8 cellular contexts compared by ENCODE assay signal in genomic region chr1:826831-827220, GRCh38.
DNase-seq lines count a peak whose midpoint lies in the region; ATAC-seq, FAIRE-seq and TF ChIP-seq lines count a peak whose summit lies in the region.
"Not testable (repeated sequence)": the region's sequence is repeated elsewhere in the genome, so short reads cannot be mapped to it uniquely, and the experiment has no call there.

No MANE protein-coding gene starts in this region.

- not testable (repeated sequence) for H4K20me1 ChIP-seq in H1 (replicated peaks in 1 of 2; ENCODE audit: control insufficient read depth in 1 of 2, insufficient read depth in 2 of 2, low read length in 2 of 2); HepG2 (ENCODE audit: insufficient read depth, low read length)

- TF ChIP-seq EP300 in H1 (IDR thresholded peaks at IDR 0.05; ENCODE audit: borderline replicate concordance in 1 of 2, low read depth in 2 of 2, low read length in 2 of 2); HepG2 (IDR thresholded peaks at IDR 0.05; ENCODE audit: low read depth in 2 of 2, low read length in 2 of 2); HepG2 (CRISPR knock-in tag; IDR thresholded peaks at IDR 0.05; ENCODE audit: borderline replicate concordance): not testable (repeated sequence)

- not testable (repeated sequence) for H3K27me3 ChIP-seq in MG63; H1 (replicated peaks in 1 of 4; ENCODE audit: control insufficient read depth in 3 of 4, extremely low read depth in 1 of 4, insufficient read depth in 3 of 4, low read length in 3 of 4); HepG2 (ENCODE audit: control insufficient read depth in 1 of 2, insufficient read depth in 2 of 2, low read length in 2 of 2)

- H3K23me2 ChIP-seq in H1 (ENCODE audit: low read depth, low read length): not testable (repeated sequence)

- not testable (repeated sequence) for H2AFZ ChIP-seq in H1 (ENCODE audit: low read length); HepG2 (ENCODE audit: low read length)

- H3K18ac ChIP-seq in H1 (ENCODE audit: extremely low read depth, low read length): not testable (repeated sequence)

- not testable (repeated sequence) for H3K79me2 ChIP-seq in H1 (ENCODE audit: control insufficient read depth in 1 of 2, insufficient read depth in 2 of 2, low read length in 2 of 2)
- H3K79me2 ChIP-seq in HepG2 (ENCODE audit: insufficient read depth, low read length): peaks cover 15% of the 10 kb centered on the region

- H2BK5ac ChIP-seq in H1 (ENCODE audit: low read depth, low read length): not testable (repeated sequence)

- H3K36me3 ChIP-seq in MG63; H1 (ENCODE audit: control insufficient read depth in 2 of 4, insufficient read depth in 4 of 4, low read length in 3 of 4); HepG2 (replicated peaks in 1 of 2; ENCODE audit: control insufficient read depth in 1 of 2, insufficient read depth in 2 of 2, low read length in 2 of 2): not testable (repeated sequence)

- not testable (repeated sequence) for H4K91ac ChIP-seq in H1 (replicated peaks; ENCODE audit: insufficient read length, low read length)

- H2BK15ac ChIP-seq in H1 (ENCODE audit: low read length): not testable (repeated sequence)

- not testable (repeated sequence) for H3K56ac ChIP-seq in H1 (replicated peaks; ENCODE audit: insufficient read length, low read depth, low read length)

- intact Hi-C loops in HepG2 (cut with micrococcal nuclease; ENCODE audit: unreplicated experiment): not testable (repeated sequence)

- not testable (repeated sequence) for H3K14ac ChIP-seq in H1 (ENCODE audit: insufficient read length)

- H3K9me3 ChIP-seq in MG63; H1 (ENCODE audit: insufficient read depth in 2 of 2, low read depth in 1 of 2, low read length in 1 of 2); HepG2 (ENCODE audit: low read length): not testable (repeated sequence)

- H3K79me1 ChIP-seq in H1 (ENCODE audit: low read depth, low read length): not testable (repeated sequence)

- not testable (repeated sequence) for H3K4ac ChIP-seq in H1 (replicated peaks; ENCODE audit: insufficient read length, low read depth, low read length)

- not testable (repeated sequence) for H3K4me1 ChIP-seq in H1 (replicated peaks in 1 of 4; ENCODE audit: control insufficient read depth in 3 of 4, insufficient read depth in 4 of 4, low read length in 3 of 4)
- peaks cover 40% of the 10 kb centered on the region for H3K4me1 ChIP-seq in HepG2 (ENCODE audit: insufficient read depth, low read length)

- ATAC-seq in GM19043 (IDR thresholded peaks at IDR 0.05; ENCODE audit: low read depth, unreplicated experiment): peak; percentile 20
- ATAC-seq in HG02884 (IDR thresholded peaks at IDR 0.05; ENCODE audit: unreplicated experiment): peak; percentile 51
- ATAC-seq in HepG2: peak; percentile 57

- not testable (repeated sequence) for BruUV-seq in HepG2 (replicated peaks; lab: Mats Ljungman, UMichigan)

- H3K4me2 ChIP-seq in H1 (ENCODE audit: insufficient read depth in 1 of 2, low read depth in 2 of 2, low read length in 2 of 2) (peak overlapping the region; percentile 68 to 70), HepG2 (ENCODE audit: low read depth, low read length) (peak overlapping the region; percentile 62)

- not testable (repeated sequence) for H2BK120ac ChIP-seq in H1 (replicated peaks; ENCODE audit: low read depth, low read length)

- 2% methylated on average over 8 of the region's 25 CpGs; no CpG with 5 or more reads in 1 of the 2 experiments for WGBS in H1 (ENCODE audit: extremely low coverage in 1 of 2, insufficient coverage in 1 of 2, insufficient read length in 1 of 2, insufficient replicate concordance in 2 of 2, low coverage in 1 of 2, low lambda C conversion rate in 2 of 2, missing lambda C conversion rate in 1 of 2), 2 experiments
- under 1% methylated on average over 15 of the region's 25 CpGs for WGBS in HepG2 (ENCODE audit: low lambda C conversion rate)

- peak overlapping the region; percentile 76 for H3K4me3 ChIP-seq in AG09309 (ENCODE audit: control insufficient read depth, low read depth, low read length)
- peak overlapping the region; percentile 40 for H3K4me3 ChIP-seq in MG63
- H3K4me3 ChIP-seq in H1 (ENCODE audit: extremely low read depth in 1 of 4, insufficient read depth in 2 of 4, low read depth in 3 of 4, low read length in 4 of 4): peak overlapping the region; percentile 52 to 71 (median 66)
- peak overlapping the region; percentile 57 to 75 (median 71); a peak in 5 of 6 replicates for H3K4me3 ChIP-seq in HepG2 (replicated peaks in 1 of 3; ENCODE audit: insufficient read depth in 1 of 3, low read depth in 2 of 3, low read length in 3 of 3)
- peak overlapping the region; percentile 70 for H3K4me3 ChIP-seq in retinal pigment epithelial cell (ENCODE audit: low read length)

- H4K8ac ChIP-seq in H1 (ENCODE audit: extremely low read depth, insufficient read depth, low read length): not testable (repeated sequence)

- not testable (repeated sequence) for DNase-seq in AG09309 (ENCODE audit: low read depth); MG63; H1 (ENCODE audit: low read depth in 1 of 2, low spot score in 2 of 2); HepG2 (ENCODE audit: low spot score); retinal pigment epithelial cell (ENCODE audit: low read depth)
- peak; percentile 56 for DNase-seq in activated T-cell treated with anti-CD3 and anti-CD28 coated beads, Interleukin-2, amount 50 U/mL, for 1 hour

- in situ Hi-C loops in HepG2 (cut with HindIII; ENCODE audit: extremely low pct_ligation_motif_present, low pct_unique_long_range_greater_than_20kb): not testable (repeated sequence)

- not testable (repeated sequence) for TF ChIP-seq RAD21 in H1 (IDR thresholded peaks at IDR 0.05 in 1 of 2, conservative IDR thresholded peaks at IDR 0.05 in 1 of 2; ENCODE audit: low read depth in 2 of 2, low read length in 2 of 2); HepG2 (CRISPR knock-in tag; IDR thresholded peaks at IDR 0.05)

- H2BK12ac ChIP-seq in H1 (ENCODE audit: low read depth, low read length): not testable (repeated sequence)

- H2BK20ac ChIP-seq in H1 (ENCODE audit: low read length): not testable (repeated sequence)

- H3K27ac ChIP-seq in H1 (ENCODE audit: low read depth, low read length): not testable (repeated sequence)
- H3K27ac ChIP-seq in HepG2 (ENCODE audit: extremely low read length, insufficient read depth, low read length): peak overlapping the region; percentile 81

- POLR2A ChIA-PET in H1 (lab: Charles Lee; ENCODE audit: partially characterized antibody): not testable (repeated sequence)
- POLR2A ChIA-PET in HepG2 (lab: Yijun Ruan, JAX): interaction anchor here (1.2 kb wide), 1 partner anchor 49 kb away, joined by 4 read pairs; no protein-coding TSS in a partner anchor

- not testable (repeated sequence) for FAIRE-seq in H1 (lab: Jason Lieb, UNC); HepG2 (lab: Jason Lieb, UNC)

- H3K23ac ChIP-seq in H1 (ENCODE audit: insufficient read length): not testable (repeated sequence)

- not testable (repeated sequence) for H2AK5ac ChIP-seq in H1 (ENCODE audit: low read depth, low read length)

- TF ChIP-seq POLR2A in H1 (IDR thresholded peaks at IDR 0.05; ENCODE audit: control extremely low read depth in 1 of 2, low read depth in 2 of 2, low read length in 2 of 2); HepG2 (IDR thresholded peaks at IDR 0.05; ENCODE audit: insufficient read depth in 1 of 2, low read depth in 2 of 2, low read length in 2 of 2): not testable (repeated sequence)

- H3K9ac ChIP-seq in H1 (replicated peaks in 1 of 4; ENCODE audit: extremely low read depth in 1 of 4, low read depth in 3 of 4, low read length in 3 of 4) (peak overlapping the region in 1 of 4 experiments; percentile 58; a peak in 4 of 7 replicates), HepG2 (ENCODE audit: insufficient read depth, low read depth, low read length) (peak overlapping the region; percentile 78)

- TF ChIP-seq CTCF in AG09309 (IDR thresholded peaks at IDR 0.05; ENCODE audit: control insufficient read depth, insufficient read depth, low read depth, low read length, missing control alignments); H1 (IDR thresholded peaks at IDR 0.05; ENCODE audit: control extremely low read depth in 1 of 3, insufficient read depth in 1 of 3, low read depth in 1 of 3, low read length in 3 of 3); HepG2 (CRISPR knock-in tag; IDR thresholded peaks at IDR 0.05); retinal pigment epithelial cell (conservative IDR thresholded peaks at IDR 0.05; ENCODE audit: low read depth, low read length): not testable (repeated sequence)

- CTCF ChIA-PET in H1 (lab: Charles Lee; ENCODE audit: partially characterized antibody); HepG2 (lab: Yijun Ruan, JAX; ENCODE audit: low intra/inter-chr PET ratio, low total read pairs): not testable (repeated sequence)

- H4K5ac ChIP-seq in H1 (ENCODE audit: insufficient read length, low read depth, low read length): not testable (repeated sequence)

TF ChIP-seq in HepG2, 621 proteins besides CTCF, POLR2A, EP300 and RAD21 (continues in another document):
- 0 out of 2 replicates have a peak, but pooled peaks have one; percentile 5 for TF ChIP-seq KMT2B (CRISPR knock-in tag; IDR thresholded peaks at IDR 0.05)
- TF ChIP-seq HMGXB4 (CRISPR knock-in tag; IDR thresholded peaks at IDR 0.05; ENCODE audit: borderline replicate concordance in 1 of 2, low read depth in 1 of 2): peak in 1 of 2 experiments; percentile 59; a peak in 1 of 4 replicates
- TF ChIP-seq ZNF501 (CRISPR knock-in tag; IDR thresholded peaks at IDR 0.05): peak; percentile 41; the same call in 1 of the 2 replicates
